21 cellular contexts compared by ENCODE assay signal in the genomic region with DNA sequence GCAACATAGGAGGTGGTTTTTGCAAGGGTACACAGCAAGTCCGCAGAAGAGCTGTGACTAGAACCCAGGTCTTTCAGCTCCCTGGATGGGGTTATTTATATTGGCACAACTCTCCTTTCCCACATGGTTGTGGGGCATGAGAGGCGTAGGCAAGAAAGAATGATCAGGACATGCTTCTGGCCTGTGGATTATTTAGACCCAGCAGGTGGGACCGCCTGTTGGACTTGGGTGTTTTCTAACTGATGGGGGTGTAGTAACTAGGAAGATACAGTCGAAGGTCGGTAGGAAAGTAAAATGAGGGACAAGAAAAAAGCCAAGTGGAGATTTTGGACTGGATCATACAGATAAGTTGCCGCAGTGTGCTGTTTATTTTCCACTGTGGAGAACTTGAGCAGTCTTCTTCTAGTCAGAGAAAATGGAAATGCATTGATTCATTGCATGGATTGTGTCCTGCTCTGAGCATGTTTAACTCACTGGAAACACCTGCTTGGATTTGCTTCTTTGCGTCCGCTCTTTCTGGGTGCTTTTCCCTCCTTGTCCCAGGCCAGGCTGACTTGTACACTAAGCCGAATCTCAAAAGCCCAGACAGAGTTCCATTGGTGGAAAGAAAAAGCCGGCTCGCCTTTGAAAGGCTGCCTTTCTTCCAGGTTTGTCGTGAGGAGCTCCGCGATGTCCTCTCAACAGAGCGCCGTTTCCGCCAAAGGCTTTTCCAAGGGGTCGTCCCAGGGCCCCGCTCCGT. TPM values are rescaled to one million over a fixed set of nuclear protein-coding genes. Genes with fewer than 3 reads are reported as not detected.
DNase-seq lines count a peak whose midpoint lies in the region; ATAC-seq and TF ChIP-seq lines count a peak whose summit lies in the region.
"Had no signal": no experiment of that assay in that cellular context is flagged by ENCODE, and none has a peak within 500 bp of the region (broad histone marks: within the 10 kb centered on the region; RNA-seq: fewer than 3 reads in every experiment).

No MANE protein-coding gene starts in this region.

- H3K4me2 ChIP-seq in Karpas-422 (ENCODE audit: low read depth, low read length, poor library complexity, severe bottlenecking): no peak overlapping the region

- no peak overlapping the region for H3K9ac ChIP-seq in HUES6 (ENCODE audit: low read length)
- H3K9ac ChIP-seq in Karpas-422 (ENCODE audit: low read length): no peak overlapping the region

- H3K27ac ChIP-seq in HUES6 (ENCODE audit: low read depth, low read length): no peak overlapping the region
- peak overlapping the region; percentile 35 to 71 for H3K27ac ChIP-seq in esophagus (ENCODE audit: low read depth in 2 of 2, low read length in 1 of 2)
- no peak overlapping the region for H3K27ac ChIP-seq in Karpas-422 (ENCODE audit: low read length)
- H3K27ac ChIP-seq in left lung: no peak overlapping the region
- H3K27ac ChIP-seq: ascending aorta, ovary had no signal

- peaks cover 88% of the 10 kb centered on the region for H3K27me3 ChIP-seq in HUES6 (ENCODE audit: control insufficient read depth, insufficient read depth, low read length)
- no peaks in the 10 kb centered on the region for H3K27me3 ChIP-seq in esophagus (ENCODE audit: control insufficient read depth in 1 of 2, insufficient read depth in 2 of 2, low read length in 2 of 2)
- H3K27me3 ChIP-seq in Karpas-422 (ENCODE audit: low read length): no peaks in the 10 kb centered on the region
- H3K27me3 ChIP-seq in left lung: peaks cover 20 to 79% of the 10 kb centered on the region in 2 donors
- H3K27me3 ChIP-seq: ascending aorta, ovary had no signal

- H3K4me3 ChIP-seq in AG10803 (ENCODE audit: low read length) (peak overlapping the region; percentile 24), HUES6 (ENCODE audit: low read depth, low read length) (peak overlapping the region; percentile 36), esophagus (ENCODE audit: low read depth in 1 of 2, low read length in 2 of 2) (peak overlapping the region; percentile 55 to 76), retinal pigment epithelial cell (ENCODE audit: low read length) (peak overlapping the region; percentile 26), Karpas-422 (ENCODE audit: low read length) (no peak overlapping the region), left lung (no peak overlapping the region)
- H3K4me3 ChIP-seq: GM12878, ovary had no signal

- TF ChIP-seq CTCF in AG10803 (conservative IDR thresholded peaks at IDR 0.05; ENCODE audit: low read length) (no peak), retinal pigment epithelial cell (conservative IDR thresholded peaks at IDR 0.05; ENCODE audit: low read depth, low read length) (no peak), left lung (IDR thresholded peaks at IDR 0.05) (no peak)

- H3K36me3 ChIP-seq in HUES6 (ENCODE audit: control insufficient read depth, insufficient read depth, low read length) (no peaks in the 10 kb centered on the region), esophagus (ENCODE audit: control insufficient read depth in 2 of 2, insufficient read depth in 2 of 2, low read length in 1 of 2) (no peaks in the 10 kb centered on the region), Karpas-422 (ENCODE audit: insufficient read depth, low read length) (no peaks in the 10 kb centered on the region), left lung (no peaks in the 10 kb centered on the region)
- H3K36me3 ChIP-seq: ascending aorta, ovary had no signal

- H3K4me1 ChIP-seq in HUES6 (ENCODE audit: control insufficient read depth, insufficient read depth, low read length): no peaks in the 10 kb centered on the region
- H3K4me1 ChIP-seq in esophagus (ENCODE audit: control insufficient read depth in 2 of 2, insufficient read depth in 2 of 2, low read length in 1 of 2): peaks cover 0 to 7% of the 10 kb centered on the region in 2 donors
- no peaks in the 10 kb centered on the region for H3K4me1 ChIP-seq in Karpas-422 (ENCODE audit: low read length)
- H3K4me1 ChIP-seq in left lung: peaks cover 6% of the 10 kb centered on the region in 2 donors

- 24 to 27% methylated on average over 20 of the region's 20 CpGs for WGBS in esophagus, 2 donors

- no peaks in the 10 kb centered on the region for H3K79me2 ChIP-seq in Karpas-422 (ENCODE audit: low read length)

- no peak for DNase-seq in AG10803 (ENCODE audit: low read depth)
- DNase-seq in retinal pigment epithelial cell (ENCODE audit: low read depth): no peak
- DNase-seq in DMS114 treated with DMSO at 0.1 percent for 48 hours (lab: John Stamatoyannopoulos, UW; ENCODE audit: unreplicated experiment): no peak
- DNase-seq in Karpas-422: no peak
- no peak for DNase-seq in HuH-7 (ENCODE audit: low spot score)
- no peak for DNase-seq in left lung
- DNase-seq: activated CD4-positive, CD25-positive, alpha-beta regulatory T cell; activated effector memory CD4-positive, alpha-beta T cell treated with anti-CD3 and anti-CD28 coated beads, Interleukin-2, amount 50 U/mL, for 16 hours; COR-L47; erythroblast; hippocampal formation; NCI-H146 had no signal

- no peak overlapping the region for H2AFZ ChIP-seq in Karpas-422 (ENCODE audit: low read length)

- no peaks in the 10 kb centered on the region for H4K20me1 ChIP-seq in Karpas-422 (ENCODE audit: insufficient read depth, low read depth, low read length)

- H3K9me3 ChIP-seq in HUES6 (ENCODE audit: control insufficient read depth, insufficient read depth, low read depth, low read length) (peaks cover 28% of the 10 kb centered on the region; the same call in 1 of the 2 replicates), esophagus (ENCODE audit: control insufficient read depth in 2 of 2, insufficient read depth in 1 of 2, low read depth in 1 of 2, low read length in 1 of 2) (no peaks in the 10 kb centered on the region), Karpas-422 (ENCODE audit: low read length) (no peaks in the 10 kb centered on the region), left lung (no peaks in the 10 kb centered on the region)
- H3K9me3 ChIP-seq: ascending aorta, ovary had no signal

- intact Hi-C loops in left lung (cut with DNase I): no loop called here

- no peaks in the 10 kb centered on the region for H3K9me2 ChIP-seq in Karpas-422 (replicated peaks; ENCODE audit: insufficient read depth, low read length)

- ATAC-seq in left lung: no peak
- ATAC-seq: GM12878 had no signal

RNA-seq across cellular contexts. Expression of a gene that starts 0.6 kb away (rescaled TPM):
- 1,000 to 10,000 TPM in 1 of 2 donors, 100 to 1,000 TPM in 1; 659 to 3,090 TPM for polyA plus RNA-seq in esophagus
- total RNA-seq in Karpas-422 (2014; rRNA removed; shearing (Covaris generic); ENCODE audit: low replicate concordance): not detected in 2 replicates
- total RNA-seq in left lung: not detected
- total RNA-seq: ascending aorta; G401; GM12878; H1; left colon; ovary; T-helper 2 cell treated with Interferon-gamma antibody and Interleukin-4, amounts not matched to agents 100 ng/mL and 5 ng/mL, for 36 hours had no signal
- polyA plus RNA-seq: GM12878, H1, ovary had no signal

RNA-seq across cellular contexts. Expression of a gene that starts 4.3 kb away (rescaled TPM):
- under 1 TPM in 1 of 2 donors, not detected in 1; 0.18 TPM for polyA plus RNA-seq in esophagus
- total RNA-seq in Karpas-422 (2014; rRNA removed; shearing (Covaris generic); ENCODE audit: low replicate concordance): not detected in 2 replicates
- not detected for total RNA-seq in left lung
- total RNA-seq: ascending aorta; G401; GM12878; H1; left colon; ovary; T-helper 2 cell treated with Interferon-gamma antibody and Interleukin-4, amounts not matched to agents 100 ng/mL and 5 ng/mL, for 36 hours had no signal
- polyA plus RNA-seq: GM12878, H1, ovary had no signal

RNA-seq across cellular contexts. Expression of a gene that starts 51.7 kb away (rescaled TPM):
- polyA plus RNA-seq in esophagus: 100 to 1,000 TPM in 1 of 2 donors, 1 to 10 TPM in 1; 5.0 to 110 TPM
- not detected in 2 replicates for total RNA-seq in Karpas-422 (2014; rRNA removed; shearing (Covaris generic); ENCODE audit: low replicate concordance)
- total RNA-seq in left lung: not detected
- total RNA-seq: ascending aorta; G401; GM12878; H1; left colon; ovary; T-helper 2 cell treated with Interferon-gamma antibody and Interleukin-4, amounts not matched to agents 100 ng/mL and 5 ng/mL, for 36 hours had no signal
- polyA plus RNA-seq: GM12878, H1, ovary had no signal

Comparison
In these comparisons a context has a peak if more than half of its experiments do, and no peak if none do; other contexts are left out.
1. H3K4me3 ChIP-seq: peak in AG10803 (single experiment), HUES6 (single experiment), esophagus (2 of 2) and retinal pigment epithelial cell (single experiment); none in Karpas-422 (single experiment) and left lung (0 of 2).
2. H3K27ac ChIP-seq: peak in esophagus (2 of 2); none in HUES6 (single experiment), Karpas-422 (single experiment) and left lung (0 of 2).